ENCODE assay signal across 13 cellular contexts in the genomic region with DNA sequence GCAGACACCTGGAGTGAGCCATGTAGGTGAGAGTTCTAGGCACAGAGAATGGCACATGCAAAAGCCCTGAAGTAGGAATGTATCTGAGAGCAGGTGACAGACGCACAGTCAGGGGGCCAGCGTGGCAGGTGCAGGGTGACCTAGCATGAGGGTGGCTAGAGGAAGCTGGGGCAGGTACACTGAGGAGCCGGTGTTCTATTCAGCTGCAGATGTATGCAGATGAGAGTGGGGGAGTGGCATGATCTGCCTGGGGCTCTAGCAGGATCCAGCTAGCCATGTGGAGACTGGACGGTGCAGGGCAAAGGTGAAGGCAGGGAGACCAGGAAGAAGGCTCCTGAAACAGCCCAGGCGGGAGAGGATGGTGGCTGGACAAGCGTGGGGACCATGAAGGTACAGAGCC. TPM values are rescaled to one million over a fixed set of nuclear protein-coding genes. Genes with fewer than 3 reads are reported as not detected.
A peak's percentile ranks its signal among the peaks of the same experiment; 100 is the strongest.
DNase-seq lines count a peak whose midpoint lies in the region; ATAC-seq and TF ChIP-seq lines count a peak whose summit lies in the region.
"Had no signal": no experiment of that assay in that cellular context is flagged by ENCODE, and none has a peak within 500 bp of the region (broad histone marks: within the 10 kb centered on the region; RNA-seq: fewer than 3 reads in every experiment).

No MANE protein-coding gene starts in this region.

- H3K27ac Mint-ChIP-seq in chondrocyte (ENCODE audit: unreplicated experiment) (peak overlapping the region; percentile 83), nephron progenitor cell (peak overlapping the region; percentile 78)

- ATAC-seq in HG03097 (IDR thresholded peaks at IDR 0.05; ENCODE audit: low FRiP score, unreplicated experiment), result no peak
- ATAC-seq: natural killer cell, sciatic nerve had no signal

- H3K9me3 Mint-ChIP-seq in chondrocyte (ENCODE audit: low read depth), result no peaks in the 10 kb centered on the region
- H3K9me3 Mint-ChIP-seq in nephron progenitor cell, result no peaks in the 10 kb centered on the region
- H3K9me3 Mint-ChIP-seq: natural killer cell had no signal

- no peaks in the 10 kb centered on the region for H3K27me3 Mint-ChIP-seq in chondrocyte (ENCODE audit: low read depth)
- H3K27me3 Mint-ChIP-seq in nephron progenitor cell (ENCODE audit: low read depth, poor library complexity), result no peaks in the 10 kb centered on the region

- TF ChIP-seq CTCF in chondrocyte (IDR thresholded peaks at IDR 0.05) (no peak), nephron progenitor cell (IDR thresholded peaks at IDR 0.05) (no peak)

- DNase-seq in DMS53 (lab: John Stamatoyannopoulos, UW), result peak; percentile 78
- DNase-seq in NCI-H2029 (lab: John Stamatoyannopoulos, UW), result peak; percentile 65
- DNase-seq in chondrocyte (ENCODE audit: low spot score), result no peak
- DNase-seq in nephron progenitor cell, result no peak
- no peak for DNase-seq in COR-L47 (lab: John Stamatoyannopoulos, UW)
- no peak for DNase-seq in T-helper 9 cell
- DNase-seq: dermis blood vessel endothelial cell, kidney, natural killer cell, Peyer's patch, testis had no signal

- H3K36me3 Mint-ChIP-seq in chondrocyte (ENCODE audit: low read depth), result peaks cover 16% of the 10 kb centered on the region
- H3K36me3 Mint-ChIP-seq in nephron progenitor cell (ENCODE audit: low read depth), result peaks cover 19% of the 10 kb centered on the region
- H3K36me3 Mint-ChIP-seq: natural killer cell had no signal

- H3K4me1 Mint-ChIP-seq in chondrocyte (ENCODE audit: low read depth) (peaks cover 76% of the 10 kb centered on the region), nephron progenitor cell (peaks cover 53% of the 10 kb centered on the region)

- no peak overlapping the region for H3K4me3 Mint-ChIP-seq in chondrocyte (ENCODE audit: unreplicated experiment)
- H3K4me3 Mint-ChIP-seq in nephron progenitor cell, result no peak overlapping the region
- H3K4me3 Mint-ChIP-seq: natural killer cell had no signal

RNA-seq across cellular contexts. Expression of a gene that starts 10.7 kb away (rescaled TPM):
- total RNA-seq in chondrocyte, result 36.8 to 42.3 TPM (median 41.4 TPM) in 3 replicates

RNA-seq across cellular contexts. Expression of a gene that starts 29.9 kb away (rescaled TPM):
- 79.8 to 100 TPM (median 82.0 TPM) in 3 replicates for total RNA-seq in chondrocyte

RNA-seq across cellular contexts. Expression of a gene that starts 47.8 kb away (rescaled TPM):
- 20.4 to 81.4 TPM (median 78.7 TPM) in 3 replicates for total RNA-seq in chondrocyte

Comparison
In these comparisons a context has a peak if more than half of its experiments do, and no peak if none do; other contexts are left out.
1. DNase-seq: peak in DMS53 (single experiment) and NCI-H2029 (single experiment); none in chondrocyte (single experiment), nephron progenitor cell (single experiment), COR-L47 (single experiment) and T-helper 9 cell (single experiment).